8 cellular contexts compared by ENCODE assay signal in the genomic region with DNA sequence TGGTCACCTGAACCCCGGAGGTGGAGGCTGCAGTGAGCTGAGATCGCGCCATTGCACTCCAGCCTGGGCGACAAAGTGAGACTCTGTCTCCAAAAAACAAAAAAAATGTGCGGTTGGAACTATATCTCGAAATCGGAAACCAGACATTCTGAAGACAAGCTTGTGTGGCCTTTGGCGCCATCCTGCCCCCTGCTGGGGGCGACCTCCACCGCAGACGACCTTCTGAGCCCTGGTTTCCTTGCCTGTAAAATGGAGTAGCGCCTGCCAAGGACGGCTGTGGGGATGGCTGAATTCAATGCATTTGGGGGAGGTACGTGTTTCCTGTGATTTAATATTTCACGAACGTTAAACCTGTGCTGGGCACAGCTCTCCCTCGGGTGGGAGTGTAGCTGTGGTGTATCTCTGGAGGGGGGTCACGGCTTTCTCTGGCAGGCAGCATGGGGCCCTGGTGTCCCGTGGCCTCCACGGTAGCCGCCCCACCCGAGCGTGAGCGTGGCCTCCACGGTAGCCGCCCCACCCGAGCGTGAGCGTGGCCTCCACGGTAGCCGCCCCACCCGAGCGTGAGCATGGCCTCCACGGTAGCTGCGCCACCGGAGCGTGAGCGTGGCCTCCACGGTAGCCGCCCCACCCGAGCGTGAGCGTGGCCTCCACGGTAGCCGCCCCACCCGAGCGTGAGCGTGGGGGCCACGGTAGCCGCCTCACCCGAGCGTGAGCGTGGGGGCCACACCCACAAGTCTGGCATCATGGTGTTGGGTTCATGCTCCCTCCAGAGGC. TPM values are rescaled to one million over a fixed set of nuclear protein-coding genes. Genes with fewer than 3 reads are reported as not detected.
A peak's percentile ranks its signal among the peaks of the same experiment; 100 is the strongest.
DNase-seq lines count a peak whose midpoint lies in the region; ATAC-seq and TF ChIP-seq lines count a peak whose summit lies in the region.

No MANE protein-coding gene starts in this region.

- TF ChIP-seq POLR2A in NB4 (IDR thresholded peaks at IDR 0.05; ENCODE audit: extremely low read depth, insufficient read length) (no peak), testis (IDR thresholded peaks at IDR 0.05) (no peak)

- H3K4me3 Mint-ChIP-seq in chondrocyte (ENCODE audit: unreplicated experiment), result no peak overlapping the region

- no peaks in the 10 kb centered on the region for H3K36me3 Mint-ChIP-seq in chondrocyte (ENCODE audit: low read depth)

- 90 to 93% methylated on average over 34 to 53 of the region's 53 CpGs for WGBS in testis, 2 donors

- no peaks in the 10 kb centered on the region for H3K9me3 Mint-ChIP-seq in chondrocyte (ENCODE audit: low read depth)

- peaks cover 4% of the 10 kb centered on the region for H3K4me1 ChIP-seq in cardiac muscle cell (ENCODE audit: low read depth)
- peaks cover 4% of the 10 kb centered on the region for H3K4me1 ChIP-seq in testis

- no peaks in the 10 kb centered on the region for H3K27me3 Mint-ChIP-seq in chondrocyte (ENCODE audit: low read depth)

- H3K27ac ChIP-seq in cardiac muscle cell, result no peak overlapping the region
- H3K27ac ChIP-seq in testis, result no peak overlapping the region

- ATAC-seq in Right ventricle myocardium inferior (no peak), HG02840 (IDR thresholded peaks at IDR 0.05; ENCODE audit: low FRiP score, unreplicated experiment) (no peak), esophagus mucosa (no peak)

- peak; percentile 22 for TF ChIP-seq CTCF in cardiac muscle cell (IDR thresholded peaks at IDR 0.05; ENCODE audit: low read depth, low read length)
- peak; percentile 76 for TF ChIP-seq CTCF in NB4 (IDR thresholded peaks at IDR 0.05; ENCODE audit: low read depth, low read length)
- peak; percentile 63 for TF ChIP-seq CTCF in chondrocyte (IDR thresholded peaks at IDR 0.05)
- peak; percentile 15 to 32 (median 20) for TF ChIP-seq CTCF in testis (IDR thresholded peaks at IDR 0.05)

- no peaks in the 10 kb centered on the region for H3K27me3 ChIP-seq in cardiac muscle cell
- no peaks in the 10 kb centered on the region for H3K27me3 ChIP-seq in testis

- H3K4me1 Mint-ChIP-seq in chondrocyte (ENCODE audit: low read depth), result no peaks in the 10 kb centered on the region

- intact Hi-C loops in Right ventricle myocardium inferior (cut with DNase I), result no loop called here
- intact Hi-C loops in testis (cut with DNase I; ENCODE audit: low total_unique reads), result no loop called here

- DNase-seq in cardiac muscle cell (ENCODE audit: low read depth in 1 of 2, low spot score in 1 of 2) (peak in 1 of 2 donors; percentile 13), Right ventricle myocardium inferior (ENCODE audit: missing footprints) (no peak), NB4 (ENCODE audit: low read depth) (peak; percentile 83), chondrocyte (ENCODE audit: low spot score) (no peak), testis (no peak), SIG-M5 (lab: John Stamatoyannopoulos, UW) (no peak)

- H3K27ac Mint-ChIP-seq in chondrocyte (ENCODE audit: unreplicated experiment), result no peak overlapping the region

- no peaks in the 10 kb centered on the region for H3K36me3 ChIP-seq in cardiac muscle cell
- no peaks in the 10 kb centered on the region for H3K36me3 ChIP-seq in testis (ENCODE audit: low read depth, missing control alignments)

- H3K4me3 ChIP-seq in cardiac muscle cell (no peak overlapping the region), NB4 (ENCODE audit: low read depth, low read length) (no peak overlapping the region), testis (no peak overlapping the region)

- H3K9me3 ChIP-seq in cardiac muscle cell (ENCODE audit: low read depth) (no peaks in the 10 kb centered on the region), testis (no peaks in the 10 kb centered on the region)

RNA-seq across cellular contexts. Expression of a gene that starts 55.3 kb away (rescaled TPM):
- not detected in 2 replicates for total RNA-seq in cardiac muscle cell
- polyA plus RNA-seq in cardiac muscle cell, result not detected in 2 replicates
- not detected for total RNA-seq in Right ventricle myocardium inferior
- total RNA-seq in chondrocyte, result not detected in 3 replicates
- total RNA-seq in testis, result under 1 TPM in 1 of 2 donors, not detected in 1; 0.81 TPM
- polyA plus RNA-seq in testis (ENCODE audit: insufficient read depth, low read depth, low replicate concordance), result 1.6 TPM
- 0.32 TPM for total RNA-seq in esophagus mucosa

Comparison
In these comparisons a context has a peak if more than half of its experiments do, and no peak if none do; other contexts are left out.
1. CTCF ChIP-seq: peak in every context shown above with its lines; median percentile 76 in NB4; 63 in chondrocyte; 22 in cardiac muscle cell; 20 in testis.